ENCODE assay signal across 26 cellular contexts in the genomic region with DNA sequence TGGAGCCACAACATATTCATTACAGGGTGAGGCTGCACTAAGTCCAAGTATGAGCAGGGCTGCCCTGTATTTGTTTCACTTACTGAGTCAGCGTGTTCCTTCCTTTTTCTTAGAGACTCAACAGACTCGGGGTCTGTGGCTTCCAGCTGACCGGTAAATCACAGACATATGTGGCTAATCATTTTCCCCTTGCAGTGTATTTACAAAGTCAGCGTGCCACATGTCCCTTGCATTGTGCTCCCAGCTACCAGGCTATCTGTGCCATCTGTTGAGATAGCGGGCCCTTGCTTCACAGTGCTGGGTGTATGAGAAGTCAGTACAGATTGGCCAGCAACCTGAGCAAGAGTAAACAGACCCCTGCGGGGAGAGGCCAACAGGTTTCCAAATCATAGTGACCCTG.
DNase-seq lines count a peak whose midpoint lies in the region; ATAC-seq and TF ChIP-seq lines count a peak whose summit lies in the region.
"Had no signal": no experiment of that assay in that cellular context is flagged by ENCODE, and none has a peak within 500 bp of the region (broad histone marks: within the 10 kb centered on the region; RNA-seq: fewer than 3 reads in every experiment).

No MANE protein-coding gene starts in this region.

- H2AFZ ChIP-seq in PC-9 = no peak overlapping the region

- H3K36me3 ChIP-seq in heart right ventricle = no peaks in the 10 kb centered on the region
- no peaks in the 10 kb centered on the region for H3K36me3 ChIP-seq in PC-9 (ENCODE audit: low read depth)
- H3K36me3 ChIP-seq: HAP-1, neutrophil, Peyer's patch had no signal

- H3K27ac Mint-ChIP-seq in glutamatergic neuron (ENCODE audit: unreplicated experiment) = peak overlapping the region; percentile 54
- no peak overlapping the region for H3K27ac Mint-ChIP-seq in activated naive CD4-positive, alpha-beta T cell treated with anti-CD3 and anti-CD28 coated beads, Interleukin-2, amount 50 U/mL, for 72 hours
- H3K27ac Mint-ChIP-seq: activated naive CD8-positive, alpha-beta T cell treated with anti-CD3 and anti-CD28 coated beads, Interleukin-2, amount 50 U/mL, for 24 hours; CD4-positive, alpha-beta T cell; memory B cell; T-helper 1 cell treated with Interleukin-12 subunit alpha and Interleukin-12 subunit beta and Interleukin-4 antibody, amounts not matched to agents 30 μg/mL and 1 μg/mL, for 36 hours had no signal

- H3K4me2 ChIP-seq in PC-9 = no peak overlapping the region
- H3K4me2 ChIP-seq: smooth muscle cell had no signal

- no peak overlapping the region for H3K4me3 ChIP-seq in HFF-Myc (replicated peaks; ENCODE audit: low read depth, low read length)
- no peak overlapping the region for H3K4me3 ChIP-seq in heart right ventricle
- H3K4me3 ChIP-seq in PC-9 = no peak overlapping the region
- H3K4me3 ChIP-seq: HAP-1, Peyer's patch, smooth muscle cell, testis had no signal

- H3K27me3 Mint-ChIP-seq in glutamatergic neuron (ENCODE audit: unreplicated experiment) = peaks cover 9% of the 10 kb centered on the region
- H3K27me3 Mint-ChIP-seq: activated naive CD8-positive, alpha-beta T cell treated with anti-CD3 and anti-CD28 coated beads, Interleukin-2, amount 50 U/mL, for 24 hours; CD4-positive, alpha-beta T cell; memory B cell had no signal

- no peaks in the 10 kb centered on the region for H3K9me2 ChIP-seq in PC-9 (ENCODE audit: insufficient read depth)

- no peaks in the 10 kb centered on the region for H3K36me3 Mint-ChIP-seq in glutamatergic neuron (ENCODE audit: unreplicated experiment)
- H3K36me3 Mint-ChIP-seq in activated naive CD4-positive, alpha-beta T cell treated with anti-CD3 and anti-CD28 coated beads, Interleukin-2, amount 50 U/mL, for 72 hours = no peaks in the 10 kb centered on the region
- H3K36me3 Mint-ChIP-seq: memory B cell had no signal

- CTCF ChIA-PET in PC-9 (lab: Charles Lee) = no interaction called here

- no peaks in the 10 kb centered on the region for H4K20me1 ChIP-seq in PC-9 (ENCODE audit: insufficient read depth)

- no peaks in the 10 kb centered on the region for H3K9me3 Mint-ChIP-seq in glutamatergic neuron (ENCODE audit: unreplicated experiment)
- peaks cover 4 to 10% of the 10 kb centered on the region in 2 donors for H3K9me3 Mint-ChIP-seq in activated naive CD4-positive, alpha-beta T cell treated with anti-CD3 and anti-CD28 coated beads, Interleukin-2, amount 50 U/mL, for 72 hours
- H3K9me3 Mint-ChIP-seq: activated naive CD8-positive, alpha-beta T cell treated with anti-CD3 and anti-CD28 coated beads, Interleukin-2, amount 50 U/mL, for 24 hours; memory B cell; T-helper 1 cell treated with Interleukin-12 subunit alpha and Interleukin-12 subunit beta and Interleukin-4 antibody, amounts not matched to agents 30 μg/mL and 1 μg/mL, for 36 hours had no signal

- H3F3A ChIP-seq in PC-9 (ENCODE audit: insufficient read depth, low read depth) = no peaks in the 10 kb centered on the region

- no peaks in the 10 kb centered on the region for H3K79me2 ChIP-seq in PC-9 (ENCODE audit: low read depth)

- peak; percentile 72 for ATAC-seq in SK-N-SH treated with all-trans-retinoic acid at 6 μM for 48 hours
- no peak for ATAC-seq in heart right ventricle
- ATAC-seq in activated naive CD4-positive, alpha-beta T cell treated with anti-CD3 and anti-CD28 coated beads, Interleukin-2, amount 50 U/mL, for 72 hours = no peak
- ATAC-seq: activated naive CD8-positive, alpha-beta T cell treated with anti-CD3 and anti-CD28 coated beads, Interleukin-2, amount 50 U/mL, for 24 hours; left colon had no signal

- no peak overlapping the region for H3K27ac ChIP-seq in heart right ventricle
- no peak overlapping the region for H3K27ac ChIP-seq in PC-9
- H3K27ac ChIP-seq: neutrophil, Peyer's patch, testis, VCaP had no signal

- H3K9me3 ChIP-seq in heart right ventricle = no peaks in the 10 kb centered on the region
- H3K9me3 ChIP-seq in PC-9 (ENCODE audit: insufficient read depth, low read depth) = no peaks in the 10 kb centered on the region
- H3K9me3 ChIP-seq: HAP-1, neutrophil, Peyer's patch, testis had no signal

- 44 to 56% methylated on average over 6 of the region's 6 CpGs for WGBS in heart right ventricle, 2 donors

- BruUV-seq in PC-9 (replicated peaks; lab: Mats Ljungman, UMichigan) = no TSS peak

- intact Hi-C loops in heart right ventricle (cut with DNase I) (no loop called here), PC-9 (cut with micrococcal nuclease; ENCODE audit: unreplicated experiment) (no loop called here)

- H3K4me1 ChIP-seq in heart right ventricle (no peaks in the 10 kb centered on the region), PC-9 (replicated peaks; ENCODE audit: insufficient read depth) (no peaks in the 10 kb centered on the region)
- H3K4me1 ChIP-seq: HAP-1, Peyer's patch, testis had no signal

- no peak for TF ChIP-seq CTCF in HFF-Myc (IDR thresholded peaks at IDR 0.05; ENCODE audit: low read depth, low read length, missing control alignments)
- TF ChIP-seq CTCF in glutamatergic neuron (IDR thresholded peaks at IDR 0.05; ENCODE audit: partially characterized antibody, unreplicated experiment) = no peak
- TF ChIP-seq CTCF in heart right ventricle (IDR thresholded peaks at IDR 0.05) = no peak
- no peak for TF ChIP-seq CTCF in PC-9 (conservative IDR thresholded peaks at IDR 0.05)

- POLR2A ChIA-PET in PC-9 (lab: Charles Lee; ENCODE audit: unreplicated experiment) = no interaction called here

- peaks cover 17% of the 10 kb centered on the region for H3K4me1 Mint-ChIP-seq in glutamatergic neuron (ENCODE audit: low read depth, unreplicated experiment)
- H3K4me1 Mint-ChIP-seq: activated naive CD8-positive, alpha-beta T cell treated with anti-CD3 and anti-CD28 coated beads, Interleukin-2, amount 50 U/mL, for 24 hours; memory B cell had no signal

- H3K4me3 Mint-ChIP-seq in glutamatergic neuron (ENCODE audit: unreplicated experiment) = no peak overlapping the region
- H3K4me3 Mint-ChIP-seq: activated naive CD8-positive, alpha-beta T cell treated with anti-CD3 and anti-CD28 coated beads, Interleukin-2, amount 50 U/mL, for 24 hours; CD4-positive, alpha-beta T cell; memory B cell; T-helper 1 cell treated with Interleukin-12 subunit alpha and Interleukin-12 subunit beta and Interleukin-4 antibody, amounts not matched to agents 30 μg/mL and 1 μg/mL, for 36 hours had no signal

- peak; percentile 11 for DNase-seq in HFF-Myc (ENCODE audit: extremely low read depth, low read depth)
- DNase-seq in NCI-H1694 treated with DMSO at 0.1 percent for 48 hours (lab: John Stamatoyannopoulos, UW) = peak; percentile 85
- no peak for DNase-seq in glutamatergic neuron
- no peak for DNase-seq in heart right ventricle
- DNase-seq in activated naive CD4-positive, alpha-beta T cell treated with anti-CD3 and anti-CD28 coated beads, Interleukin-2, amount 50 U/mL, for 72 hours (ENCODE audit: low spot score in 2 of 2) = no peak
- DNase-seq in PC-9 = no peak
- DNase-seq: activated CD4-positive, alpha-beta T cell treated with anti-CD3 and anti-CD28 coated beads, Interleukin-2, amount 50 U/mL, for 1 hour; activated CD8-positive, alpha-beta memory T cell treated with anti-CD3 and anti-CD28 coated beads, Interleukin-2, amount 50 U/mL, for 4 hours; activated naive CD8-positive, alpha-beta T cell treated with anti-CD3 and anti-CD28 coated beads, Interleukin-2, amount 50 U/mL, for 24 hours; CD4-positive, alpha-beta T cell; cortex of kidney; GDM1; KG1; left colon; NCI-H2081; NCI-H774; Peyer's patch; stimulated activated naive CD4-positive, alpha-beta T cell; testis had no signal

- H3K27me3 ChIP-seq in heart right ventricle (peaks cover 0 to 5% (median 0%) of the 10 kb centered on the region in 7 donors), PC-9 (ENCODE audit: insufficient read depth, low read depth) (no peaks in the 10 kb centered on the region)
- H3K27me3 ChIP-seq: neutrophil, Peyer's patch, testis had no signal

TF ChIP-seq in SK-N-SH treated with all-trans-retinoic acid at 6 μM for 48 hours, 23 proteins besides CTCF, POLR2A, EP300 and RAD21 (continues in another document):
- peak; percentile 51 for TF ChIP-seq ZNF70 (CRISPR knock-in tag; IDR thresholded peaks at IDR 0.05)
- TF ChIP-seq ZNF8 (CRISPR knock-in tag; IDR thresholded peaks at IDR 0.05) = peak; percentile 63
- no peak for TF ChIP-seq ZC3H10 (CRISPR knock-in tag; IDR thresholded peaks at IDR 0.05)
- TF ChIP-seq, protein P1, sequence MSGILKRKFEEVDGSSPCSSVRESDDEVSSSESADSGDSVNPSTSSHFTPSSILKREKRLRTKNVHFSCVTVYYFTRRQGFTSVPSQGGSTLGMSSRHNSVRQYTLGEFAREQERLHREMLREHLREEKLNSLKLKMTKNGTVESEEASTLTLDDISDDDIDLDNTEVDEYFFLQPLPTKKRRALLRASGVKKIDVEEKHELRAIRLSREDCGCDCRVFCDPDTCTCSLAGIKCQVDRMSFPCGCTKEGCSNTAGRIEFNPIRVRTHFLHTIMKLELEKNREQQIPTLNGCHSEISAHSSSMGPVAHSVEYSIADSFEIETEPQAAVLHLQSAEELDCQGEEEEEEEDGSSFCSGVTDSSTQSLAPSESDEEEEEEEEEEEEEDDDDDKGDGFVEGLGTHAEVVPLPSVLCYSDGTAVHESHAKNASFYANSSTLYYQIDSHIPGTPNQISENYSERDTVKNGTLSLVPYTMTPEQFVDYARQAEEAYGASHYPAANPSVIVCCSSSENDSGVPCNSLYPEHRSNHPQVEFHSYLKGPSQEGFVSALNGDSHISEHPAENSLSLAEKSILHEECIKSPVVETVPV (CRISPR knock-in tag; IDR thresholded peaks at IDR 0.05) = no peak
- no peak for TF ChIP-seq GLIS3 (CRISPR knock-in tag; IDR thresholded peaks at IDR 0.05)
- TF ChIP-seq, protein P2, sequence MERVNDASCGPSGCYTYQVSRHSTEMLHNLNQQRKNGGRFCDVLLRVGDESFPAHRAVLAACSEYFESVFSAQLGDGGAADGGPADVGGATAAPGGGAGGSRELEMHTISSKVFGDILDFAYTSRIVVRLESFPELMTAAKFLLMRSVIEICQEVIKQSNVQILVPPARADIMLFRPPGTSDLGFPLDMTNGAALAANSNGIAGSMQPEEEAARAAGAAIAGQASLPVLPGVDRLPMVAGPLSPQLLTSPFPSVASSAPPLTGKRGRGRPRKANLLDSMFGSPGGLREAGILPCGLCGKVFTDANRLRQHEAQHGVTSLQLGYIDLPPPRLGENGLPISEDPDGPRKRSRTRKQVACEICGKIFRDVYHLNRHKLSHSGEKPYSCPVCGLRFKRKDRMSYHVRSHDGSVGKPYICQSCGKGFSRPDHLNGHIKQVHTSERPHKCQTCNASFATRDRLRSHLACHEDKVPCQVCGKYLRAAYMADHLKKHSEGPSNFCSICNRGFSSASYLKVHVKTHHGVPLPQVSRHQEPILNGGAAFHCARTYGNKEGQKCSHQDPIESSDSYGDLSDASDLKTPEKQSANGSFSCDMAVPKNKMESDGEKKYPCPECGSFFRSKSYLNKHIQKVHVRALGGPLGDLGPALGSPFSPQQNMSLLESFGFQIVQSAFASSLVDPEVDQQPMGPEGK (CRISPR knock-in tag; IDR thresholded peaks at IDR 0.05; ENCODE audit: borderline replicate concordance) = no peak
- TF ChIP-seq ARNTL (CRISPR knock-in tag; IDR thresholded peaks at IDR 0.05; ENCODE audit: borderline replicate concordance, low read depth) = no peak
- no peak for TF ChIP-seq ZFP30 (CRISPR knock-in tag; IDR thresholded peaks at IDR 0.05)
- TF ChIP-seq TOX (CRISPR knock-in tag; IDR thresholded peaks at IDR 0.05; ENCODE audit: borderline replicate concordance) = no peak
- no peak for TF ChIP-seq SNAI2 (CRISPR knock-in tag; IDR thresholded peaks at IDR 0.05)

Comparison
In these comparisons a context has a peak if more than half of its experiments do, and no peak if none do; other contexts are left out.
1. DNase-seq: peak in HFF-Myc (single experiment) and NCI-H1694 treated with DMSO at 0.1 percent for 48 hours (single experiment); none in glutamatergic neuron (single experiment), heart right ventricle (0 of 2), activated naive CD4-positive, alpha-beta T cell treated with anti-CD3 and anti-CD28 coated beads, Interleukin-2, amount 50 U/mL, for 72 hours (0 of 2) and PC-9 (0 of 2).